In genomic region chr10:95423327-95424005, GRCh38 we compare ENCODE assay signal across 17 cellular contexts.
DNase-seq lines count a peak whose midpoint lies in the region; ATAC-seq and TF ChIP-seq lines count a peak whose summit lies in the region.
"Had no signal": no experiment of that assay in that cellular context is flagged by ENCODE, and none has a peak within 500 bp of the region (broad histone marks: within the 10 kb centered on the region; RNA-seq: fewer than 3 reads in every experiment).

No MANE protein-coding gene starts in this region.

- intact Hi-C loops in esophagus squamous epithelium (cut with DNase I), result no loop called here

- H3K36me3 ChIP-seq in esophagus squamous epithelium (peaks cover 0 to 13% (median 0%) of the 10 kb centered on the region in 3 donors), rectal smooth muscle tissue (ENCODE audit: control insufficient read depth, insufficient read depth, low read length) (peaks cover 9% of the 10 kb centered on the region)
- H3K36me3 ChIP-seq: cardiac muscle cell had no signal

- H3K9me3 ChIP-seq in esophagus squamous epithelium, result no peaks in the 10 kb centered on the region
- H3K9me3 ChIP-seq: SK-N-SH had no signal

- ATAC-seq in HG02840 (IDR thresholded peaks at IDR 0.05; ENCODE audit: low FRiP score, unreplicated experiment), result no peak
- ATAC-seq: activated CD8-positive, alpha-beta memory T cell treated with anti-CD3 and anti-CD28 coated beads, Interleukin-2, amount 10 ng/mL, durations not matched to agents 7 days and 5 days had no signal

- in situ Hi-C loops in G401 (cut with HindIII; ENCODE audit: low sequenced_read_pairs), result no loop called here

- no peak for TF ChIP-seq POLR2A in esophagus squamous epithelium (IDR thresholded peaks at IDR 0.05)

- peak; percentile 54 for DNase-seq in G401 (ENCODE audit: low spot score)
- DNase-seq in NCI-H1694 treated with DMSO at 0.1 percent for 48 hours (lab: John Stamatoyannopoulos, UW), result peak; percentile 51
- DNase-seq in esophagus squamous epithelium (lab: John Stamatoyannopoulos, UW), result no peak
- DNase-seq in central memory CD4-positive, alpha-beta T cell, result no peak
- DNase-seq in inferior parietal cortex (ENCODE audit: extremely low spot score), result no peak
- DNase-seq in NCI-H2227 treated with DMSO at 0.1 percent for 48 hours (lab: John Stamatoyannopoulos, UW), result no peak
- DNase-seq: activated CD8-positive, alpha-beta memory T cell treated with anti-CD3 and anti-CD28 coated beads, Interleukin-2, amount 10 ng/mL, durations not matched to agents 7 days and 5 days; activated naive CD4-positive, alpha-beta T cell treated with anti-CD3 and anti-CD28 coated beads, Interleukin-2, amount 10 ng/mL, durations not matched to agents 7 days and 5 days; AML-193; mesendoderm; NCI-H2029; posterior cingulate gyrus; SK-N-SH; stimulated activated CD8-positive, alpha-beta memory T cell treated with anti-CD3 and anti-CD28 coated beads, Interleukin-4, amount 100 ng/mL, for 48 hours had no signal

- no peak for TF ChIP-seq CTCF in esophagus squamous epithelium (IDR thresholded peaks at IDR 0.05)

- H3K27me3 ChIP-seq in esophagus squamous epithelium, result no peaks in the 10 kb centered on the region
- H3K27me3 ChIP-seq in rectal smooth muscle tissue (ENCODE audit: control insufficient read depth, insufficient read depth, low read length), result no peaks in the 10 kb centered on the region
- H3K27me3 ChIP-seq: cardiac muscle cell had no signal

- peak overlapping the region; percentile 54 to 90 (median 70) for H3K27ac ChIP-seq in esophagus squamous epithelium
- H3K27ac ChIP-seq in rectal smooth muscle tissue (ENCODE audit: low read depth, low read length), result peak overlapping the region; percentile 80
- H3K27ac ChIP-seq: cardiac muscle cell had no signal

- H3K9ac ChIP-seq in rectal smooth muscle tissue (ENCODE audit: low read length), result no peak overlapping the region
- H3K9ac ChIP-seq: SK-N-SH had no signal

- 17 to 29% methylated on average over 3 to 6 of the region's 6 CpGs for WGBS in esophagus squamous epithelium, 2 donors

- H3K4me1 ChIP-seq in esophagus squamous epithelium (peaks cover 7 to 70% (median 27%) of the 10 kb centered on the region in 3 donors), rectal smooth muscle tissue (ENCODE audit: control insufficient read depth, insufficient read depth, low read length) (peaks cover 26% of the 10 kb centered on the region)

- H3K4me3 ChIP-seq in esophagus squamous epithelium (no peak overlapping the region), rectal smooth muscle tissue (ENCODE audit: low read length) (no peak overlapping the region)
- H3K4me3 ChIP-seq: cardiac muscle cell had no signal

Comparison
In these comparisons a context has a peak if more than half of its experiments do, and no peak if none do; other contexts are left out.
1. DNase-seq: peak in G401 (single experiment) and NCI-H1694 treated with DMSO at 0.1 percent for 48 hours (single experiment); none in esophagus squamous epithelium (single experiment), central memory CD4-positive, alpha-beta T cell (single experiment), inferior parietal cortex (single experiment) and NCI-H2227 treated with DMSO at 0.1 percent for 48 hours (single experiment).